Comparison of ENCODE assay signal across 1 cellular context in genomic region chr4:7187297-7187592, GRCh38.
TF ChIP-seq lines count a peak whose summit lies in the region.

No MANE protein-coding gene starts in this region.

TF ChIP-seq in K562, 482 proteins besides CTCF, POLR2A, EP300 and RAD21:
- TF ChIP-seq ATF4 (CRISPR knock-in tag; IDR thresholded peaks at IDR 0.05) (no peak), ZNF140 (CRISPR knock-in tag; IDR thresholded peaks at IDR 0.05) (no peak), CAMTA2 (CRISPR knock-in tag; conservative IDR thresholded peaks at IDR 0.05) (no peak), TAF7 (tag; IDR thresholded peaks at IDR 0.05) (no peak), SMAD4 (CRISPR knock-in tag; conservative IDR thresholded peaks at IDR 0.05) (no peak)
